Comparison of ENCODE assay signal across 9 cellular contexts in the genomic region with DNA sequence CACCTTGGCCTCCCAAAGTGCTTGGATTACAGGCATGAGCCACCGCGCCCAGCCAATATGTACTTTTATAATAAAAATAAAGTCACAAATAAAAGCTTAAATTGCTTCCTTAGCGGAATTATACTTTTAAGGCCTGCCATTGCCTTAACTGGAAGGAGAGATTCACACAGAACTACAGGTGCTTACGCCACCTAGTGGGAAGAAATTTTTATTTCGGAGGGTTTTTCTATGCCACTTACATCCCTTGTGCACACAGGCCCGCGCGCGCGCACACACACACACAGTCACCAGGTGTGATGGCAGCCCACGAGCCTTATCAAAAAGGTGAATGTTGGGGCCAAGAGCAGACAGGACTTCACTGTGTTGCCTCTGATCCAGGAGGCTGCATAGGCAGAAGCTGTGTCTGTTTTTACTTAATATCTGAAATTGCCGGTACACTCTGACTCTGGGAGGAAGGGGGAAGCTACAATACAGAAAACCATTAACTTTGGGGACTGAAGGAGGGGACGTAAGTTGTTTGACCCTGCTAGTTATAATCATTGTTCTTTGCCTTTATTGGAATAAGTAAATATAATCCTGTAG.
DNase-seq lines count a peak whose midpoint lies in the region; ATAC-seq, FAIRE-seq and TF ChIP-seq lines count a peak whose summit lies in the region.
"Had no signal": no experiment of that assay in that cellular context is flagged by ENCODE, and none has a peak within 500 bp of the region (broad histone marks: within the 10 kb centered on the region; RNA-seq: fewer than 3 reads in every experiment).

No MANE protein-coding gene starts in this region.

- no peaks in the 10 kb centered on the region for H4K20me1 ChIP-seq in HepG2 (ENCODE audit: insufficient read depth, low read length)
- H4K20me1 ChIP-seq: BLaER1 had no signal

- WGBS in HepG2 (ENCODE audit: low lambda C conversion rate) = 27% methylated on average over 13 of the region's 13 CpGs
- 46 to 65% (median 47%) methylated on average over 13 of the region's 13 CpGs for WGBS in stomach, 5 donors

- H3K4me1 ChIP-seq in HepG2 (ENCODE audit: insufficient read depth, low read length) (no peaks in the 10 kb centered on the region), stomach (peaks cover 0 to 17% (median 6%) of the 10 kb centered on the region in 4 donors)

- no peak overlapping the region for H2AFZ ChIP-seq in HepG2 (ENCODE audit: low read length)

- CTCF ChIA-PET in RWPE1 (lab: Yijun Ruan, JAX) = interaction anchor here (0.5 to 1.1 kb wide), 16 partner anchors 9 to 1530 kb away, joined by 3 to 5 read pairs (median 3); no protein-coding TSS in a partner anchor
- CTCF ChIA-PET in HepG2 (lab: Yijun Ruan, JAX; ENCODE audit: low intra/inter-chr PET ratio, low total read pairs) = interaction anchor here (1.0 to 2.5 kb wide), 4 partner anchors 187 to 841 kb away, joined by 3 to 12 read pairs (median 3); no protein-coding TSS in a partner anchor

- H3K27ac ChIP-seq in RWPE1 (no peak overlapping the region), HepG2 (ENCODE audit: extremely low read length, insufficient read depth, low read length) (no peak overlapping the region), stomach (no peak overlapping the region)
- H3K27ac ChIP-seq: BLaER1 had no signal

- no peak for TF ChIP-seq RAD21 in HepG2 (CRISPR knock-in tag; IDR thresholded peaks at IDR 0.05)

- DNase-seq in NCI-H1105 treated with DMSO at 0.1 percent for 48 hours (lab: John Stamatoyannopoulos, UW) (peak; percentile 12), NCI-H1105 (lab: John Stamatoyannopoulos, UW) (no peak), LoVo (ENCODE audit: low spot score) (peak; percentile 47), RWPE1 (ENCODE audit: low spot score) (peak; percentile 30), dermis blood vessel endothelial cell (peak; percentile 77), HepG2 (ENCODE audit: low spot score) (peak; percentile 41), stomach (peak; percentile 48), omental fat pad (ENCODE audit: low spot score) (no peak)

- H3K27me3 ChIP-seq in HepG2 (ENCODE audit: control insufficient read depth in 1 of 2, insufficient read depth in 2 of 2, low read length in 2 of 2) = no peaks in the 10 kb centered on the region; a peak in 1 of 5 replicates
- H3K27me3 ChIP-seq in stomach = no peaks in the 10 kb centered on the region
- H3K27me3 ChIP-seq: BLaER1 had no signal

- TF ChIP-seq POLR2A in HepG2 (IDR thresholded peaks at IDR 0.05; ENCODE audit: insufficient read depth in 1 of 2, low read depth in 2 of 2, low read length in 2 of 2) = no peak
- no peak for TF ChIP-seq POLR2A in stomach (IDR thresholded peaks at IDR 0.05)

- in situ Hi-C loops in HepG2 (cut with HindIII; ENCODE audit: extremely low pct_ligation_motif_present, low pct_unique_long_range_greater_than_20kb) = loop anchor here (5.0 to 10.0 kb wide), 2 partner anchors 668 to 840 kb away; no protein-coding TSS in a partner anchor

- no peaks in the 10 kb centered on the region for H3K79me2 ChIP-seq in HepG2 (ENCODE audit: insufficient read depth, low read length)

- POLR2A ChIA-PET in RWPE1 (lab: Yijun Ruan, JAX; ENCODE audit: low non-redundant PET) (no interaction called here), HepG2 (lab: Yijun Ruan, JAX) (no interaction called here)

- TF ChIP-seq EP300 in HepG2 (IDR thresholded peaks at IDR 0.05; ENCODE audit: low read depth in 2 of 2, low read length in 2 of 2) (no peak), HepG2 (CRISPR knock-in tag; IDR thresholded peaks at IDR 0.05; ENCODE audit: borderline replicate concordance) (no peak), stomach (IDR thresholded peaks at IDR 0.05) (no peak)

- no peaks in the 10 kb centered on the region for H3K36me3 ChIP-seq in HepG2 (replicated peaks in 1 of 2; ENCODE audit: control insufficient read depth in 1 of 2, insufficient read depth in 2 of 2, low read length in 2 of 2)
- H3K36me3 ChIP-seq in stomach = no peaks in the 10 kb centered on the region
- H3K36me3 ChIP-seq: BLaER1 had no signal

- H3K4me3 ChIP-seq in HepG2 (replicated peaks in 1 of 3; ENCODE audit: insufficient read depth in 1 of 3, low read depth in 2 of 3, low read length in 3 of 3) = no peak overlapping the region
- no peak overlapping the region for H3K4me3 ChIP-seq in stomach
- H3K4me3 ChIP-seq: BLaER1 had no signal

- peak; percentile 89 for ATAC-seq in HepG2
- ATAC-seq in omental fat pad (ENCODE audit: low FRiP score) = no peak

- H3K9ac ChIP-seq in HepG2 (ENCODE audit: insufficient read depth, low read depth, low read length) = no peak overlapping the region
- H3K9ac ChIP-seq: BLaER1 had no signal

- no peaks in the 10 kb centered on the region for H3K9me3 ChIP-seq in HepG2 (ENCODE audit: low read length)
- H3K9me3 ChIP-seq in stomach = no peaks in the 10 kb centered on the region
- H3K9me3 ChIP-seq: BLaER1 had no signal

- peak; percentile 58 for FAIRE-seq in HepG2 (lab: Jason Lieb, UNC)

- TF ChIP-seq CTCF in RWPE1 (conservative IDR thresholded peaks at IDR 0.05; ENCODE audit: low read depth) (peak; percentile 61), HepG2 (CRISPR knock-in tag; IDR thresholded peaks at IDR 0.05) (peak; percentile 70), stomach (IDR thresholded peaks at IDR 0.05) (peak in 3 of 7 experiments; percentile 36 to 59 (median 52)), omental fat pad (IDR thresholded peaks at IDR 0.05) (no peak)

- intact Hi-C loops in HepG2 (cut with micrococcal nuclease; ENCODE audit: unreplicated experiment) = loop anchor here (1.0 to 10.0 kb wide), 3 partner anchors 668 to 840 kb away; no protein-coding TSS in a partner anchor
- intact Hi-C loops in stomach (cut with DNase I; ENCODE audit: low total_unique reads) = loop anchor here (10.0 kb wide), 2 partner anchors 378 to 402 kb away; no protein-coding TSS in a partner anchor

- BruUV-seq in HepG2 (replicated peaks; lab: Mats Ljungman, UMichigan) = no TSS peak

- peak overlapping the region; percentile 46 for H3K4me2 ChIP-seq in HepG2 (ENCODE audit: low read depth, low read length)
- H3K4me2 ChIP-seq: BLaER1 had no signal

TF ChIP-seq in HepG2, 621 proteins besides CTCF, POLR2A, EP300 and RAD21:
- TF ChIP-seq FOXP1 (IDR thresholded peaks at IDR 0.05) (no peak), FOXP1 (CRISPR knock-in tag; IDR thresholded peaks at IDR 0.05) (no peak), MYNN (CRISPR knock-in tag; IDR thresholded peaks at IDR 0.05; ENCODE audit: low read depth) (no peak), ZNF446 (CRISPR knock-in tag; IDR thresholded peaks at IDR 0.05) (no peak), TEAD2 (CRISPR knock-in tag; IDR thresholded peaks at IDR 0.05) (no peak), SRF (IDR thresholded peaks at IDR 0.05; ENCODE audit: low read depth, low read length) (0 out of 2 replicates have a peak, but pooled peaks have one; percentile 24), ZNF556 (CRISPR knock-in tag; IDR thresholded peaks at IDR 0.05; ENCODE audit: borderline replicate concordance) (no peak), SMC3 (IDR thresholded peaks at IDR 0.05; ENCODE audit: low read length) (peak; percentile 68), STAG1 (CRISPR knock-in tag; IDR thresholded peaks at IDR 0.05) (peak; percentile 63), ZSCAN12 (CRISPR knock-in tag; IDR thresholded peaks at IDR 0.05) (no peak), ZNF605 (CRISPR knock-in tag; IDR thresholded peaks at IDR 0.05) (0 out of 2 replicates have a peak, but pooled peaks have one; percentile 19)

Comparison
In these comparisons a context has a peak if more than half of its experiments do, and no peak if none do; other contexts are left out.
1. DNase-seq: peak in NCI-H1105 treated with DMSO at 0.1 percent for 48 hours (single experiment), LoVo (single experiment), RWPE1 (single experiment), dermis blood vessel endothelial cell (single experiment), HepG2 (single experiment) and stomach (single experiment); none in NCI-H1105 (single experiment) and omental fat pad (single experiment).
2. CTCF ChIP-seq: peak in RWPE1 (single experiment) and HepG2 (single experiment); none in omental fat pad (0 of 3).